ENCODE assay signal across 5 cellular contexts in genomic region chr12:42541308-42541707, GRCh38. TPM values are rescaled to one million over a fixed set of nuclear protein-coding genes. Genes with fewer than 3 reads are reported as not detected.
"Had no signal": no experiment of that assay in that cellular context is flagged by ENCODE, and none has a peak within 500 bp of the region (broad histone marks: within the 10 kb centered on the region; RNA-seq: fewer than 3 reads in every experiment).

No MANE protein-coding gene starts in this region.

RNA-seq across cellular contexts. Expression of gene PRICKLE1, which starts 48.2 kb away (rescaled TPM):
- total RNA-seq: activated naive CD4-positive, alpha-beta T cell treated with anti-CD3 and anti-CD28 coated beads for 36 hours; activated naive CD4-positive, alpha-beta T cell treated with anti-CD3 and anti-CD28 coated beads, Interleukin-2, amount 50 U/mL, for 72 hours; activated T-cell treated with anti-CD3 and anti-CD28 coated beads, Interleukin-2, amount 50 U/mL, for 4 hours; activated T-cell treated with anti-CD3 and anti-CD28 coated beads, Interleukin-2, amount 50 U/mL, for 72 hours; activated T-helper 17 cell treated with anti-CD3 and anti-CD28 coated beads, Interleukin-2, amount 50 U/mL, for 72 hours had no signal
